In genomic region chr5:74685979-74686631, GRCh38 we compare ENCODE assay signal across 8 cellular contexts. TPM values are rescaled to one million over a fixed set of nuclear protein-coding genes. Genes with fewer than 3 reads are reported as not detected.
A peak's percentile ranks its signal among the peaks of the same experiment; 100 is the strongest.
DNase-seq lines count a peak whose midpoint lies in the region; ATAC-seq and TF ChIP-seq lines count a peak whose summit lies in the region.

No MANE protein-coding gene starts in this region.

- H3K27me3 ChIP-seq in BE2C (no peaks in the 10 kb centered on the region), stomach (no peaks in the 10 kb centered on the region)

- TF ChIP-seq EP300 in stomach (IDR thresholded peaks at IDR 0.05), result no peak

- ATAC-seq in GM19397 (IDR thresholded peaks at IDR 0.05; ENCODE audit: unreplicated experiment), result peak; percentile 33
- ATAC-seq in HG03520 (IDR thresholded peaks at IDR 0.05; ENCODE audit: unreplicated experiment), result peak; percentile 58

- intact Hi-C loops in stomach (cut with DNase I; ENCODE audit: low total_unique reads), result no loop called here

- 16 to 44% (median 35%) methylated on average over 6 to 10 of the region's 10 CpGs for WGBS in stomach, 5 donors

- peaks cover 10% of the 10 kb centered on the region for H3K36me3 ChIP-seq in BE2C
- peaks cover 8 to 24% (median 20%) of the 10 kb centered on the region in 4 donors for H3K36me3 ChIP-seq in stomach

- H3K4me3 ChIP-seq in BE2C (ENCODE audit: low read depth, low read length) (peak overlapping the region; percentile 84), astrocyte of the cerebellum (ENCODE audit: low read depth, low read length) (peak overlapping the region; percentile 69), stomach (peak overlapping the region; percentile 73 to 90 (median 84))

- peak overlapping the region; percentile 84 to 95 (median 91) for H3K27ac ChIP-seq in stomach

- no peaks in the 10 kb centered on the region for H3K9me3 ChIP-seq in BE2C
- no peaks in the 10 kb centered on the region for H3K9me3 ChIP-seq in stomach

- H3K4me1 ChIP-seq in BE2C (no peaks in the 10 kb centered on the region), stomach (peaks cover 18 to 24% (median 23%) of the 10 kb centered on the region in 4 donors)

- TF ChIP-seq CTCF in BE2C (IDR thresholded peaks at IDR 0.05; ENCODE audit: low read depth, low read length), result no peak
- TF ChIP-seq CTCF in astrocyte of the cerebellum (IDR thresholded peaks at IDR 0.05; ENCODE audit: low read depth, low read length, missing control alignments), result no peak
- no peak for TF ChIP-seq CTCF in stomach (IDR thresholded peaks at IDR 0.05)

- DNase-seq in BE2C, result no peak
- no peak for DNase-seq in astrocyte of the cerebellum (ENCODE audit: low read depth)
- peak; percentile 74 for DNase-seq in iris pigment epithelial cell (ENCODE audit: low read depth)
- no peak for DNase-seq in stomach
- DNase-seq in DMS53 (lab: John Stamatoyannopoulos, UW), result no peak
- DNase-seq in activated effector memory CD4-positive, alpha-beta T cell treated with Interleukin-2 at 50 U/mL for 16 hours, result no peak

- in situ Hi-C loops in astrocyte of the cerebellum (cut with HindIII; ENCODE audit: low sequenced_read_pairs), result no loop called here

- TF ChIP-seq POLR2A in stomach (IDR thresholded peaks at IDR 0.05), result no peak

RNA-seq across cellular contexts. Expression of gene HEXB, which starts 1.1 kb away (rescaled TPM):
- polyA plus RNA-seq in BE2C (2012; ENCODE audit: insufficient read depth, insufficient read length, low read depth), result 23.6 TPM
- 100 to 1,000 TPM in 2 of 5 donors, 10 to 100 TPM in 3; 25.7 to 664 (median 94.0) TPM for total RNA-seq in stomach
- 10 to 100 TPM; 43.7 to 86.9 (median 69.3) TPM for polyA plus RNA-seq in stomach

RNA-seq across cellular contexts. Expression of gene ENC1, which starts 45.6 kb away (rescaled TPM):
- 29.6 TPM for polyA plus RNA-seq in BE2C (2012; ENCODE audit: insufficient read depth, insufficient read length, low read depth)
- 100 to 1,000 TPM in 1 of 5 donors, 10 to 100 TPM in 2, 1 to 10 TPM in 2; 3.5 to 136 (median 57.5) TPM for total RNA-seq in stomach
- polyA plus RNA-seq in stomach, result 10 to 100 TPM in 1 of 3 donors, 1 to 10 TPM in 2; 6.4 to 18.0 (median 7.7) TPM
